ENCODE assay signal across 9 cellular contexts in genomic region chr2:20507166-20507692, GRCh38.
A peak's percentile ranks its signal among the peaks of the same experiment; 100 is the strongest.
DNase-seq lines count a peak whose midpoint lies in the region; ATAC-seq and TF ChIP-seq lines count a peak whose summit lies in the region.
"Had no signal": no experiment of that assay in that cellular context is flagged by ENCODE, and none has a peak within 500 bp of the region (broad histone marks: within the 10 kb centered on the region; RNA-seq: fewer than 3 reads in every experiment).

No MANE protein-coding gene starts in this region.

- TF ChIP-seq POLR2A in body of pancreas (IDR thresholded peaks at IDR 0.05): no peak

- H3K27ac Mint-ChIP-seq in activated T-helper 1 cell treated with anti-CD3 and anti-CD28 coated beads, Interleukin-12 subunit alpha, Interleukin-12 subunit beta, Interleukin-2, Interleukin-4 antibody, amounts not matched to agents 30 ng/mL and 10 ng/mL and 1 ng/mL, durations not matched to agents 14 hours and 24 hours and 36 hours: peak overlapping the region; percentile 23
- H3K27ac Mint-ChIP-seq in activated CD4-positive, alpha-beta T cell treated with anti-CD3 and anti-CD28 coated beads, Interleukin-2, amount 10 ng/mL, durations not matched to agents 24 days and 14 days: no peak overlapping the region
- H3K27ac Mint-ChIP-seq: activated naive CD8-positive, alpha-beta T cell had no signal

- no peak overlapping the region for H3K4me3 Mint-ChIP-seq in activated T-helper 1 cell treated with anti-CD3 and anti-CD28 coated beads, Interleukin-12 subunit alpha, Interleukin-12 subunit beta, Interleukin-2, Interleukin-4 antibody, amounts not matched to agents 30 ng/mL and 10 ng/mL and 1 ng/mL, durations not matched to agents 14 hours and 24 hours and 36 hours
- no peak overlapping the region for H3K4me3 Mint-ChIP-seq in activated CD4-positive, alpha-beta T cell treated with anti-CD3 and anti-CD28 coated beads, Interleukin-2, amount 10 ng/mL, durations not matched to agents 24 days and 14 days
- H3K4me3 Mint-ChIP-seq: activated naive CD8-positive, alpha-beta T cell had no signal

- DNase-seq in GM06990 (ENCODE audit: extremely low read depth, insufficient read length) (peak; percentile 66), foreskin fibroblast (no peak), AML-193 (lab: John Stamatoyannopoulos, UW) (no peak), body of pancreas (no peak)
- no peak for DNase-seq in activated T-helper 1 cell treated with anti-CD3 and anti-CD28 coated beads, Interleukin-12 subunit alpha, Interleukin-12 subunit beta, Interleukin-2, Interleukin-4 antibody, amounts not matched to agents 30 ng/mL and 10 ng/mL and 1 ng/mL, durations not matched to agents 14 hours and 24 hours and 36 hours (ENCODE audit: low spot score)
- no peak for DNase-seq in activated CD4-positive, alpha-beta T cell treated with anti-CD3 and anti-CD28 coated beads, Interleukin-2, amount 10 ng/mL, durations not matched to agents 24 days and 14 days

- H3K4me3 ChIP-seq in GM06990 (replicated peaks; ENCODE audit: low read depth, low read length): no peak overlapping the region
- H3K4me3 ChIP-seq in foreskin fibroblast (ENCODE audit: low read depth in 1 of 2, low read length in 2 of 2): no peak overlapping the region
- H3K4me3 ChIP-seq in body of pancreas: no peak overlapping the region

- no peaks in the 10 kb centered on the region for H3K4me1 ChIP-seq in body of pancreas

- H3K4me1 Mint-ChIP-seq in activated T-helper 1 cell treated with anti-CD3 and anti-CD28 coated beads, Interleukin-12 subunit alpha, Interleukin-12 subunit beta, Interleukin-2, Interleukin-4 antibody, amounts not matched to agents 30 ng/mL and 10 ng/mL and 1 ng/mL, durations not matched to agents 14 hours and 24 hours and 36 hours (ENCODE audit: low read depth): peaks cover 9% of the 10 kb centered on the region
- peaks cover 5% of the 10 kb centered on the region for H3K4me1 Mint-ChIP-seq in activated CD4-positive, alpha-beta T cell treated with anti-CD3 and anti-CD28 coated beads, Interleukin-2, amount 10 ng/mL, durations not matched to agents 24 days and 14 days

- TF ChIP-seq CTCF in GM06990 (IDR thresholded peaks at IDR 0.05; ENCODE audit: insufficient read depth, low read length, poor library complexity, severe bottlenecking) (no peak), foreskin fibroblast (IDR thresholded peaks at IDR 0.05; ENCODE audit: low read depth, low read length) (no peak), body of pancreas (IDR thresholded peaks at IDR 0.05) (no peak)

- H3K36me3 ChIP-seq in GM06990 (ENCODE audit: control insufficient read depth, insufficient read depth, low read length) (no peaks in the 10 kb centered on the region), body of pancreas (replicated peaks in 1 of 2; ENCODE audit: insufficient read depth in 1 of 2, low read depth in 2 of 2) (no peaks in the 10 kb centered on the region)

- intact Hi-C loops in activated T-helper 1 cell treated with anti-CD3 and anti-CD28 coated beads, Interleukin-12 subunit alpha, Interleukin-12 subunit beta, Interleukin-2, Interleukin-4 antibody, amounts not matched to agents 30 ng/mL and 10 ng/mL and 1 ng/mL, durations not matched to agents 14 hours and 24 hours and 36 hours (cut with micrococcal nuclease): loop anchor here (5.0 kb wide), 1 partner anchor 50 kb away; no protein-coding TSS in a partner anchor
- intact Hi-C loops in activated CD4-positive, alpha-beta T cell treated with anti-CD3 and anti-CD28 coated beads, Interleukin-2, amount 10 ng/mL, durations not matched to agents 24 days and 14 days (cut with micrococcal nuclease): loop anchor here (5.0 kb wide), 1 partner anchor 50 kb away; no protein-coding TSS in a partner anchor
- intact Hi-C loops in body of pancreas (cut with DNase I): no loop called here

- no peaks in the 10 kb centered on the region for H3K9me3 Mint-ChIP-seq in activated T-helper 1 cell treated with anti-CD3 and anti-CD28 coated beads, Interleukin-12 subunit alpha, Interleukin-12 subunit beta, Interleukin-2, Interleukin-4 antibody, amounts not matched to agents 30 ng/mL and 10 ng/mL and 1 ng/mL, durations not matched to agents 14 hours and 24 hours and 36 hours
- no peaks in the 10 kb centered on the region for H3K9me3 Mint-ChIP-seq in activated CD4-positive, alpha-beta T cell treated with anti-CD3 and anti-CD28 coated beads, Interleukin-2, amount 10 ng/mL, durations not matched to agents 24 days and 14 days

- ATAC-seq in GM19438 (IDR thresholded peaks at IDR 0.05; ENCODE audit: low read depth, unreplicated experiment) (peak; percentile 97), HG03280 (IDR thresholded peaks at IDR 0.05; ENCODE audit: unreplicated experiment) (peak; percentile 99), body of pancreas (no peak)

- H3K27me3 ChIP-seq in GM06990 (replicated peaks; ENCODE audit: control insufficient read depth, insufficient read depth, low read length) (no peaks in the 10 kb centered on the region), body of pancreas (no peaks in the 10 kb centered on the region)

- no peak overlapping the region for H3K27ac ChIP-seq in body of pancreas

- no peaks in the 10 kb centered on the region for H3K36me3 Mint-ChIP-seq in activated T-helper 1 cell treated with anti-CD3 and anti-CD28 coated beads, Interleukin-12 subunit alpha, Interleukin-12 subunit beta, Interleukin-2, Interleukin-4 antibody, amounts not matched to agents 30 ng/mL and 10 ng/mL and 1 ng/mL, durations not matched to agents 14 hours and 24 hours and 36 hours (ENCODE audit: low read depth)
- no peaks in the 10 kb centered on the region for H3K36me3 Mint-ChIP-seq in activated CD4-positive, alpha-beta T cell treated with anti-CD3 and anti-CD28 coated beads, Interleukin-2, amount 10 ng/mL, durations not matched to agents 24 days and 14 days (ENCODE audit: low read depth)
- H3K36me3 Mint-ChIP-seq: activated naive CD8-positive, alpha-beta T cell had no signal

- H3K9me3 ChIP-seq in body of pancreas: no peaks in the 10 kb centered on the region

- 57 to 60% methylated on average over 5 of the region's 5 CpGs for WGBS in body of pancreas, 2 donors

- H3K27me3 Mint-ChIP-seq in activated T-helper 1 cell treated with anti-CD3 and anti-CD28 coated beads, Interleukin-12 subunit alpha, Interleukin-12 subunit beta, Interleukin-2, Interleukin-4 antibody, amounts not matched to agents 30 ng/mL and 10 ng/mL and 1 ng/mL, durations not matched to agents 14 hours and 24 hours and 36 hours (ENCODE audit: insufficient read depth): peaks cover 3% of the 10 kb centered on the region
- peaks cover 3% of the 10 kb centered on the region for H3K27me3 Mint-ChIP-seq in activated CD4-positive, alpha-beta T cell treated with anti-CD3 and anti-CD28 coated beads, Interleukin-2, amount 10 ng/mL, durations not matched to agents 24 days and 14 days
